24 cellular contexts compared by ENCODE assay signal in the genomic region with DNA sequence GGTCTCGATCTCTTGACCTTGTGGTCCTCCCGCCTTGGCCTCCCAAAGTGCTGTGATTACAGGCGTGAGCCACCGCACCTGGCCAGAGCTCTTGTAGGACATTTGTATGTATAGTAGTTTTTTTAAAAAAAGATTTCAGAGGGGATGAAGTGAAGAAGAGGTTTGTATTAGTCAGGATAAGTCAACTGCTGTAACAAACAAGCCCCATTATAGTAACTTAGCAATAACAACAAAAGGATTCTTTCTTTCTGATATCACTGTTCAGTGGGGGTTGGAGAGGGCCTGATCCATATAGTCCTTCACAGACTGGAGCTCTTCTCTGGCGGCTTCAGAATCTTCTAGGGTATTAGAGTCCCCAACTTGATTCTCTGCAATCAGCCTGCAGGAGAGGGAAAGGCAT. TPM values are rescaled to one million over a fixed set of nuclear protein-coding genes. Genes with fewer than 3 reads are reported as not detected.
DNase-seq lines count a peak whose midpoint lies in the region; ATAC-seq, FAIRE-seq and TF ChIP-seq lines count a peak whose summit lies in the region.
"Had no signal": no experiment of that assay in that cellular context is flagged by ENCODE, and none has a peak within 500 bp of the region (broad histone marks: within the 10 kb centered on the region; RNA-seq: fewer than 3 reads in every experiment).

No MANE protein-coding gene starts in this region.

- CTCF ChIA-PET in K562 (lab: Yijun Ruan, JAX; ENCODE audit: low intra/inter-chr PET ratio), result no interaction called here

- peak overlapping the region; percentile 9 for H3K27ac Mint-ChIP-seq in T-helper 1 cell treated with Interleukin-12 subunit alpha and Interleukin-12 subunit beta and Interleukin-4 antibody, amounts not matched to agents 30 μg/mL and 1 μg/mL, for 36 hours
- H3K27ac Mint-ChIP-seq in activated naive CD4-positive, alpha-beta T cell treated with anti-CD3 and anti-CD28 coated beads, Interleukin-2, amount 50 U/mL, for 24 hours, result peak overlapping the region; percentile 61
- H3K27ac Mint-ChIP-seq: GM23338 had no signal

- no peak overlapping the region for H2AFZ ChIP-seq in K562 (ENCODE audit: low read depth, low read length)
- H2AFZ ChIP-seq: GM23338 had no signal

- no peaks in the 10 kb centered on the region for H3K79me2 ChIP-seq in K562 (ENCODE audit: control insufficient read depth, insufficient read depth, low read length)

- peaks cover 14% of the 10 kb centered on the region for H3K9me3 Mint-ChIP-seq in T-helper 1 cell treated with Interleukin-12 subunit alpha and Interleukin-12 subunit beta and Interleukin-4 antibody, amounts not matched to agents 30 μg/mL and 1 μg/mL, for 36 hours
- no peaks in the 10 kb centered on the region for H3K9me3 Mint-ChIP-seq in activated naive CD4-positive, alpha-beta T cell treated with anti-CD3 and anti-CD28 coated beads, Interleukin-2, amount 50 U/mL, for 24 hours

- peaks cover 7% of the 10 kb centered on the region for H3K36me3 Mint-ChIP-seq in T-helper 1 cell treated with Interleukin-12 subunit alpha and Interleukin-12 subunit beta and Interleukin-4 antibody, amounts not matched to agents 30 μg/mL and 1 μg/mL, for 36 hours (ENCODE audit: low read depth)
- H3K36me3 Mint-ChIP-seq in activated naive CD4-positive, alpha-beta T cell treated with anti-CD3 and anti-CD28 coated beads, Interleukin-2, amount 50 U/mL, for 24 hours, result no peaks in the 10 kb centered on the region
- H3K36me3 Mint-ChIP-seq: CD4-positive, alpha-beta memory T cell had no signal

- H3K9me3 ChIP-seq in K562 (replicated peaks; ENCODE audit: control insufficient read depth, insufficient read depth, low read depth, low read length), result no peaks in the 10 kb centered on the region; the same call in 1 of the 2 replicates
- H3K9me3 ChIP-seq: BE2C had no signal

- POLR2A ChIA-PET in K562 (lab: Yijun Ruan, JAX), result interaction anchor here (1.0 kb wide), 1 partner anchor 13 kb away, joined by 3 read pairs; no protein-coding TSS in a partner anchor

- no peak for TF ChIP-seq POLR2A in K562 (conservative IDR thresholded peaks at IDR 0.05)

- DNase-seq in T-helper 1 cell (no peak), K562 (ENCODE audit: extremely low read depth in 1 of 4, low spot score in 3 of 4) (no peak), substantia nigra (lab: John Stamatoyannopoulos, UW) (no peak)
- no peak for DNase-seq in activated naive CD4-positive, alpha-beta T cell treated with Interleukin-2 at 50 U/mL for 16 hours
- DNase-seq: AML-193; BE2C; Calu3; CD4-positive, alpha-beta memory T cell; COR-L47; DMS53; DMS79 treated with DMSO at 0.1 percent for 48 hours; GF-D8; H9 had no signal

- no peaks in the 10 kb centered on the region for H3K36me3 ChIP-seq in K562 (ENCODE audit: control insufficient read depth, insufficient read depth, low read length)
- H3K36me3 ChIP-seq: BE2C; BLaER1 treated with 17β-estradiol and CSF1 and Interleukin-3, amounts not matched to agents 10 nM and 100 nM had no signal

- WGBS in K562 (ENCODE audit: insufficient coverage, low coverage, missing lambda C conversion rate), result 91% methylated on average over 5 of the region's 5 CpGs

- H3K27me3 Mint-ChIP-seq in T-helper 1 cell treated with Interleukin-12 subunit alpha and Interleukin-12 subunit beta and Interleukin-4 antibody, amounts not matched to agents 30 μg/mL and 1 μg/mL, for 36 hours (ENCODE audit: low read depth), result peaks cover 22% of the 10 kb centered on the region
- H3K27me3 Mint-ChIP-seq in activated naive CD4-positive, alpha-beta T cell treated with anti-CD3 and anti-CD28 coated beads, Interleukin-2, amount 50 U/mL, for 24 hours, result no peaks in the 10 kb centered on the region
- H3K27me3 Mint-ChIP-seq: CD4-positive, alpha-beta memory T cell had no signal

- ATAC-seq in K562 (no peak), HG03378 (IDR thresholded peaks at IDR 0.05; ENCODE audit: unreplicated experiment) (no peak)
- ATAC-seq: GM23338, HCT116 had no signal

- H3K4me2 ChIP-seq in K562 (ENCODE audit: insufficient read depth, low read length), result no peak overlapping the region
- H3K4me2 ChIP-seq: BLaER1 treated with 17β-estradiol and CSF1 and Interleukin-3, amounts not matched to agents 10 nM and 100 nM; GM23338 had no signal

- no peak for TF ChIP-seq EP300 in K562 (IDR thresholded peaks at IDR 0.05; ENCODE audit: low read length)

- peaks cover 19% of the 10 kb centered on the region for H3K4me1 Mint-ChIP-seq in T-helper 1 cell treated with Interleukin-12 subunit alpha and Interleukin-12 subunit beta and Interleukin-4 antibody, amounts not matched to agents 30 μg/mL and 1 μg/mL, for 36 hours (ENCODE audit: low read depth)
- H3K4me1 Mint-ChIP-seq in activated naive CD4-positive, alpha-beta T cell treated with anti-CD3 and anti-CD28 coated beads, Interleukin-2, amount 50 U/mL, for 24 hours, result peaks cover 69% of the 10 kb centered on the region
- H3K4me1 Mint-ChIP-seq: GM23338, H9 had no signal

- intact Hi-C loops in K562 (cut with micrococcal nuclease), result no loop called here

- in situ Hi-C loops in K562 (cut with MboI), result no loop called here

- no peak overlapping the region for H3K9ac ChIP-seq in K562 (ENCODE audit: insufficient read depth in 1 of 2, low read depth in 2 of 2, low read length in 2 of 2)
- H3K9ac ChIP-seq: BLaER1 treated with 17β-estradiol and CSF1 and Interleukin-3, amounts not matched to agents 10 nM and 100 nM had no signal

- TF ChIP-seq RAD21 in K562 (CRISPR knock-in tag; conservative IDR thresholded peaks at IDR 0.05 in 1 of 2, IDR thresholded peaks at IDR 0.05 in 1 of 2), result no peak

- H3K4me3 Mint-ChIP-seq in T-helper 1 cell treated with Interleukin-12 subunit alpha and Interleukin-12 subunit beta and Interleukin-4 antibody, amounts not matched to agents 30 μg/mL and 1 μg/mL, for 36 hours, result no peak overlapping the region
- no peak overlapping the region for H3K4me3 Mint-ChIP-seq in activated naive CD4-positive, alpha-beta T cell treated with anti-CD3 and anti-CD28 coated beads, Interleukin-2, amount 50 U/mL, for 24 hours
- H3K4me3 Mint-ChIP-seq: CD14-positive monocyte; CD4-positive, alpha-beta memory T cell; GM23338; H9 had no signal

- no peak for TF ChIP-seq CTCF in K562 (IDR thresholded peaks at IDR 0.05 in 2 of 3, conservative IDR thresholded peaks at IDR 0.05 in 1 of 3; ENCODE audit: insufficient read depth in 2 of 3, low read depth in 1 of 3, low read length in 3 of 3)

- H3K27me3 ChIP-seq in K562 (ENCODE audit: control insufficient read depth in 2 of 2, insufficient read depth in 2 of 2, low read length in 2 of 2), result no peaks in the 10 kb centered on the region
- H3K27me3 ChIP-seq: BE2C; BLaER1 treated with 17β-estradiol and CSF1 and Interleukin-3, amounts not matched to agents 10 nM and 100 nM had no signal

- H3K4me3 ChIP-seq in K562, result no peak overlapping the region
- H3K4me3 ChIP-seq: BLaER1 treated with 17β-estradiol and CSF1 and Interleukin-3, amounts not matched to agents 10 nM and 100 nM; GM23338 had no signal

- BruUV-seq in K562 (replicated peaks; lab: Mats Ljungman, UMichigan), result no TSS peak

- H4K20me1 ChIP-seq in K562 (replicated peaks; ENCODE audit: control insufficient read depth, insufficient read depth, low read length), result no peaks in the 10 kb centered on the region
- H4K20me1 ChIP-seq: BLaER1 treated with 17β-estradiol and CSF1 and Interleukin-3, amounts not matched to agents 10 nM and 100 nM had no signal

- peaks cover 3% of the 10 kb centered on the region in 2 experiments for H3K4me1 ChIP-seq in K562 (replicated peaks in 1 of 2; ENCODE audit: control insufficient read depth in 2 of 2, insufficient read depth in 2 of 2, low read length in 2 of 2)
- H3K4me1 ChIP-seq: BE2C had no signal

- H3K27ac ChIP-seq in K562 (ENCODE audit: extremely low read depth, low read depth, low read length), result no peak overlapping the region
- H3K27ac ChIP-seq in substantia nigra (ENCODE audit: low read depth, low read length, poor library complexity, severe bottlenecking), result no peak overlapping the region
- H3K27ac ChIP-seq: 22Rv1; BLaER1 treated with 17β-estradiol and CSF1 and Interleukin-3, amounts not matched to agents 10 nM and 100 nM had no signal

- no peaks in the 10 kb centered on the region for H3K9me1 ChIP-seq in K562 (ENCODE audit: control insufficient read depth, insufficient read depth, low read length)

- FAIRE-seq in K562 (lab: Jason Lieb, UNC), result no peak
- FAIRE-seq: A204.1, GM12891, GM18507 had no signal

TF ChIP-seq in K562, 482 proteins besides CTCF, POLR2A, EP300 and RAD21:
- no peak for TF ChIP-seq ZSCAN32 (CRISPR knock-in tag; IDR thresholded peaks at IDR 0.05)
- TF ChIP-seq KLF16 (IDR thresholded peaks at IDR 0.05), result no peak
- peak; percentile 96 for TF ChIP-seq ZNF12 (CRISPR knock-in tag; IDR thresholded peaks at IDR 0.05)
- no peak for TF ChIP-seq POLR3A (IDR thresholded peaks at IDR 0.05; ENCODE audit: borderline replicate concordance, extremely low read depth, insufficient read depth, insufficient read length)
- no peak for TF ChIP-seq PYGO2 (tag; IDR thresholded peaks at IDR 0.05)
- no peak for TF ChIP-seq SNIP1 (IDR thresholded peaks at IDR 0.05; ENCODE audit: low read depth)
- TF ChIP-seq RBM25 (IDR thresholded peaks at IDR 0.05; ENCODE audit: low read depth, low read length, severe bottlenecking), result peak; percentile 51
- TF ChIP-seq MTA1 (IDR thresholded peaks at IDR 0.05; ENCODE audit: borderline replicate concordance), result no peak

RNA-seq across cellular contexts. Expression of gene IL6ST, which starts 50.7 kb away (rescaled TPM):
- total RNA-seq in K562 (2011; cell fraction: chromatin; rRNA removed; ENCODE audit: low replicate concordance), result 26.8 and 77.1 TPM in 2 replicates
- total RNA-seq in K562 (2011; cell fraction: nucleolus; rRNA removed), result 10.4 and 21.0 TPM in 2 replicates
- total RNA-seq in K562 (2011; cell fraction: nucleoplasm; rRNA removed), result 19.9 and 23.6 TPM in 2 replicates
- total RNA-seq in K562 (2014; rRNA removed) (7.9 and 8.5 TPM in 2 replicates), K562 (2014; rRNA removed; fragmentation: Illumina TruSeq; extraction: Trizol) (14.6 and 18.5 TPM in 2 replicates), K562 (2015; rRNA removed; fragmentation: Illumina TruSeq; extraction: Trizol) (14.4 and 16.2 TPM in 2 replicates), K562 (2021) (17.7 and 18.2 TPM in 2 replicates)
- polyA plus RNA-seq in K562 (2011; rRNA removed) (16.7 and 27.0 TPM in 2 replicates), K562 (2014; fragmentation: Illumina TruSeq; extraction: Trizol) (7.9 and 11.0 TPM in 2 replicates), K562 (2014; fragmentation: Nextera tagmentation; extraction: Ambion mirVana) (1 to 10 TPM; 2.0 to 2.3 TPM), K562 (2014; rRNA removed) (4.5 and 5.3 TPM in 2 replicates)
- 5.8 and 7.8 TPM in 2 replicates for polyA plus RNA-seq in K562 (2011; cell fraction: cytosol; rRNA removed)
- polyA plus RNA-seq in K562 (2011; cell fraction: nucleus; rRNA removed), result 20.0 and 24.0 TPM in 2 replicates
- 7.3 and 7.8 TPM in 2 replicates for polyA plus RNA-seq in K562 (2012)
- 98.7 and 113 TPM in 2 replicates for polyA minus RNA-seq in K562 (2011; rRNA and poly(A)+ RNA removed)
- 12.9 and 37.6 TPM in 2 replicates for polyA minus RNA-seq in K562 (2011; cell fraction: cytosol; rRNA and poly(A)+ RNA removed)
- 15.9 and 33.5 TPM in 2 replicates for polyA minus RNA-seq in K562 (2011; cell fraction: nucleus; rRNA and poly(A)+ RNA removed)
